In the genomic region with DNA sequence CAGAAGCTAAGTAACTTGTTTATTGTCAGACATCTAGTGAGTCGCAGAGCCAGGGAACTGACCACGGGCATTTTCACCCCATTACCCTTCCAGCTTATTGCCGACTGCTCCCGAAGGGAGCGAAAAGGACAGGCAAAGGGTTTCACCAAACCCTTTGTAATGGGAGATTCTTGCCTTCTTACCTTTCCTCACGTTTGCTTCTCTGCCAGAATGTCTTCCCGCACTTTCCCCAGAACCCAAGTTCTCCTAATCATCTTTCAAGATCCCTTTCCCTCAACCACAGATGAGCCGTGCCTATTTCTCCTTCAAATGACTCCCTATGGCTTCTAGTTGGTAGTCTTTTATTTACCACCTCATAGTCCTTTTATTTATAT, we compare ENCODE assay signal across 8 cellular contexts. TPM values are rescaled to one million over a fixed set of nuclear protein-coding genes. Genes with fewer than 3 reads are reported as not detected.
DNase-seq lines count a peak whose midpoint lies in the region; ATAC-seq and TF ChIP-seq lines count a peak whose summit lies in the region.

No MANE protein-coding gene starts in this region.

- intact Hi-C loops in Panc1 (cut with micrococcal nuclease; ENCODE audit: unreplicated experiment), result no loop called here

- H3K4me1 ChIP-seq in Panc1 (ENCODE audit: control insufficient read depth, insufficient read depth, low read length) (peaks cover 15% of the 10 kb centered on the region; the same call in 1 of the 2 replicates), neutrophil (ENCODE audit: control insufficient read depth in 1 of 2, insufficient read depth in 1 of 2, low read depth in 1 of 2, low read length in 1 of 2) (peaks cover 27 to 29% of the 10 kb centered on the region in 2 experiments)

- ATAC-seq in Panc1, result no peak
- ATAC-seq in HG03565 (IDR thresholded peaks at IDR 0.05; ENCODE audit: unreplicated experiment), result no peak
- ATAC-seq in HG03460 (IDR thresholded peaks at IDR 0.05; ENCODE audit: unreplicated experiment), result no peak

- in situ Hi-C loops in Panc1 (cut with HindIII; ENCODE audit: low pct_unique_long_range_greater_than_20kb, low sequenced_read_pairs), result no loop called here

- no peaks in the 10 kb centered on the region for H3K9me3 ChIP-seq in Panc1 (ENCODE audit: control insufficient read depth, insufficient read depth, low read depth, low read length)
- H3K9me3 ChIP-seq in neutrophil, result no peaks in the 10 kb centered on the region

- CTCF ChIA-PET in Panc1 (lab: Charles Lee), result no interaction called here

- H3K27ac ChIP-seq in Panc1 (ENCODE audit: low read length) (peak overlapping the region; percentile 98), neutrophil (peak overlapping the region; percentile 88)

- H3K36me3 ChIP-seq in Panc1 (ENCODE audit: control insufficient read depth, insufficient read depth, low read length) (peaks cover 27% of the 10 kb centered on the region), neutrophil (peaks cover 13% of the 10 kb centered on the region)

- H3K4me3 ChIP-seq in GM12865 (ENCODE audit: low read depth, low read length) (peak overlapping the region; percentile 73), Panc1 (ENCODE audit: low read depth in 2 of 2, low read length in 2 of 2) (peak overlapping the region; percentile 98 to 100), epithelial cell of esophagus (ENCODE audit: low read length) (peak overlapping the region; percentile 90), neutrophil (ENCODE audit: low read depth in 1 of 2, low read length in 1 of 2) (peak overlapping the region; percentile 71 to 100)

- H3K27me3 ChIP-seq in Panc1 (ENCODE audit: control insufficient read depth, insufficient read depth, low read length), result no peaks in the 10 kb centered on the region
- no peaks in the 10 kb centered on the region for H3K27me3 ChIP-seq in neutrophil

- POLR2A ChIA-PET in Panc1 (lab: Charles Lee), result interaction anchor here (0.5 to 0.6 kb wide), 2 partner anchors 15 to 31 kb away, joined by 4 to 9 read pairs; a partner anchor contains a TSS

- DNase-seq in GM12865 (ENCODE audit: low read depth), result no peak
- no peak for DNase-seq in Panc1 (ENCODE audit: low read depth, low spot score)
- peak; percentile 13 for DNase-seq in epithelial cell of esophagus (ENCODE audit: low read depth)
- DNase-seq in superior temporal gyrus (ENCODE audit: extremely low spot score), result no peak
- no peak for DNase-seq in SK-N-DZ (ENCODE audit: low spot score)

- no TSS peak for BruUV-seq in Panc1 (replicated peaks; lab: Mats Ljungman, UMichigan)

- TF ChIP-seq CTCF in GM12865 (IDR thresholded peaks at IDR 0.05; ENCODE audit: insufficient read depth, low read depth, low read length, missing control alignments) (no peak), Panc1 (IDR thresholded peaks at IDR 0.05) (no peak), epithelial cell of esophagus (IDR thresholded peaks at IDR 0.05; ENCODE audit: insufficient read depth, low read depth, low read length, missing control alignments) (no peak), neutrophil (IDR thresholded peaks at IDR 0.05) (no peak)

RNA-seq across cellular contexts. Expression of a gene that starts 0.5 kb away (rescaled TPM):
- total RNA-seq in Panc1 (2021; ENCODE audit: unreplicated experiment), result 82.4 TPM
- 47.3 TPM for polyA plus RNA-seq in Panc1 (2012; ENCODE audit: insufficient read length)
- 53.3 and 56.6 TPM in 2 replicates for polyA plus RNA-seq in SK-N-DZ (2014; cell fraction: cytosol; rRNA removed)
- 36.9 and 38.8 TPM in 2 replicates for polyA plus RNA-seq in SK-N-DZ (2014; cell fraction: nucleus; rRNA removed)

RNA-seq across cellular contexts. Expression of a gene that starts 30.8 kb away (rescaled TPM):
- total RNA-seq in Panc1 (2021; ENCODE audit: unreplicated experiment), result 135 TPM
- polyA plus RNA-seq in Panc1 (2012; ENCODE audit: insufficient read length), result 48.6 TPM
- 197 and 217 TPM in 2 replicates for polyA plus RNA-seq in SK-N-DZ (2014; cell fraction: cytosol; rRNA removed)
- 122 and 133 TPM in 2 replicates for polyA plus RNA-seq in SK-N-DZ (2014; cell fraction: nucleus; rRNA removed)

RNA-seq across cellular contexts. Expression of a gene that starts 31.5 kb away (rescaled TPM):
- total RNA-seq in Panc1 (2021; ENCODE audit: unreplicated experiment), result 38.3 TPM
- 27.2 TPM for polyA plus RNA-seq in Panc1 (2012; ENCODE audit: insufficient read length)
- polyA plus RNA-seq in SK-N-DZ (2014; cell fraction: cytosol; rRNA removed), result 75.1 and 75.8 TPM in 2 replicates
- 59.2 and 67.8 TPM in 2 replicates for polyA plus RNA-seq in SK-N-DZ (2014; cell fraction: nucleus; rRNA removed)

RNA-seq across cellular contexts. Expression of a gene that starts 38.7 kb away (rescaled TPM):
- 0.41 TPM for total RNA-seq in Panc1 (2021; ENCODE audit: unreplicated experiment)
- polyA plus RNA-seq in Panc1 (2012; ENCODE audit: insufficient read length), result 0.52 TPM
- polyA plus RNA-seq in SK-N-DZ (2014; cell fraction: cytosol; rRNA removed), result not detected in 2 replicates
- 0.59 TPM in 1 of 2 replicates, not detected in the other for polyA plus RNA-seq in SK-N-DZ (2014; cell fraction: nucleus; rRNA removed)
